In the genomic region with DNA sequence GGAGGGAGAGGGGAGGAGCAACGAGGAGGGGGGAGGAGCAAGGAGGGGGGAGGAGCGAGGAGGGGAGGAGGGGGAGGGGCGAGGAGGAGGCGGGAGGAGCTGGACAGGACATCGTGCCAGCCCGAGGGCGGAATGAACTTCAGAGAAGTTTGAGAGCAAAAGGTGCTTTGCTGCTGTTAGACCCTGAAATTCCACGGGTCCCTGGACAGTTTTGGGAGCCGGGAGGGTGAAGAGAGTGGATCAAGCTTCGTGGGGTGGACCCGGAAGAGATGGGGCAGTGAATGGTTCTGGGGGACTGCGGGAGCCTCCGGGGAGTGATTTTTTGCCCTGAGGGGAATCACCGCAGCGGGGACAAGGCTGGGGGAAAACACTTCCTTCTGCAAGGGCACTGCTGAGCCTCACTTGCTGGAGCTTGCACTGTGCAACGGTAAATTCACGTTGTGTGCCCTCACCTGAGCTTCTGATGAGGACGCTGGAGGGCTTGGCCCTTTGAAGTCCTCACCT, we compare ENCODE assay signal across 9 cellular contexts. TPM values are rescaled to one million over a fixed set of nuclear protein-coding genes. Genes with fewer than 3 reads are reported as not detected.
DNase-seq lines count a peak whose midpoint lies in the region; ATAC-seq and TF ChIP-seq lines count a peak whose summit lies in the region.
"Had no signal": no experiment of that assay in that cellular context is flagged by ENCODE, and none has a peak within 500 bp of the region (broad histone marks: within the 10 kb centered on the region; RNA-seq: fewer than 3 reads in every experiment).

No MANE protein-coding gene starts in this region.

- no peaks in the 10 kb centered on the region for H3K27me3 Mint-ChIP-seq in neural crest cell (ENCODE audit: low read depth)

- no peak overlapping the region for H3K27ac ChIP-seq in SK-N-MC

- no peaks in the 10 kb centered on the region for H3K36me3 Mint-ChIP-seq in neural crest cell (ENCODE audit: low read depth)

- no peak for TF ChIP-seq CTCF in neural crest cell (conservative IDR thresholded peaks at IDR 0.05)
- TF ChIP-seq CTCF in foreskin fibroblast (IDR thresholded peaks at IDR 0.05; ENCODE audit: low read depth, low read length): no peak

- no peak overlapping the region for H3K9ac ChIP-seq in SK-N-MC (ENCODE audit: insufficient read length)

- peaks cover 2% of the 10 kb centered on the region for H3K9me3 Mint-ChIP-seq in neural crest cell

- 0 out of 2 replicates have a peak overlapping the region, but pooled peaks have one; percentile 12 for H3K4me3 ChIP-seq in SK-N-MC
- no peak overlapping the region for H3K4me3 ChIP-seq in foreskin fibroblast (ENCODE audit: low read depth in 1 of 2, low read length in 2 of 2)

- ATAC-seq in GM18505 (IDR thresholded peaks at IDR 0.05; ENCODE audit: unreplicated experiment): no peak
- no peak for ATAC-seq in HG02588 (IDR thresholded peaks at IDR 0.05; ENCODE audit: unreplicated experiment)
- ATAC-seq in HG03354 (IDR thresholded peaks at IDR 0.05; ENCODE audit: poor library complexity, severe bottlenecking, unreplicated experiment): no peak

- TF ChIP-seq POLR2A in GM18505 (IDR thresholded peaks at IDR 0.05; ENCODE audit: borderline replicate concordance, extremely low read depth, insufficient read depth, insufficient read length): peak; percentile 70

- H3K27ac Mint-ChIP-seq in neural crest cell (ENCODE audit: unreplicated experiment): peak overlapping the region; percentile 81

- 0 out of 2 replicates have a peak, but pooled peaks cover 2% of the 10 kb centered on the region for H3K9me3 ChIP-seq in SK-N-MC (ENCODE audit: low read depth, low read length)

- H3K4me3 Mint-ChIP-seq in neural crest cell: no peak overlapping the region

- H3K4me1 Mint-ChIP-seq in neural crest cell: peaks cover 16% of the 10 kb centered on the region

- DNase-seq in SK-N-MC (ENCODE audit: low read depth, low spot score) (no peak), neural crest cell (ENCODE audit: low read depth, low spot score) (no peak), NCI-H82 treated with DMSO at 0.1 percent for 48 hours (lab: John Stamatoyannopoulos, UW; ENCODE audit: unreplicated experiment) (no peak), foreskin fibroblast (no peak)
- DNase-seq in central memory CD4-positive, alpha-beta T cell: peak; percentile 61

- H3K36me3 ChIP-seq in SK-N-MC (ENCODE audit: insufficient read depth, low read length): no peaks in the 10 kb centered on the region

RNA-seq across cellular contexts. Expression of gene NLRP6, which starts 10.7 kb away (rescaled TPM):
- total RNA-seq in neural crest cell: not detected in 2 replicates
- total RNA-seq: kidney epithelial cell had no signal

RNA-seq across cellular contexts. Expression of gene PGGHG, which starts 21.4 kb away (rescaled TPM):
- total RNA-seq in neural crest cell: 23.2 and 25.1 TPM in 2 replicates

RNA-seq across cellular contexts. Expression of gene PSMD13, which starts 30.8 kb away (rescaled TPM):
- total RNA-seq in neural crest cell: 136 and 146 TPM in 2 replicates

RNA-seq across cellular contexts. Expression of gene SIRT3, which starts 31.4 kb away (rescaled TPM):
- 23.3 and 24.0 TPM in 2 replicates for total RNA-seq in neural crest cell

RNA-seq across cellular contexts. Expression of gene IFITM5, which starts 31.8 kb away (rescaled TPM):
- total RNA-seq in neural crest cell: not detected in 2 replicates
- total RNA-seq: kidney epithelial cell had no signal
